Comparison of ENCODE assay signal across 13 cellular contexts in the genomic region with DNA sequence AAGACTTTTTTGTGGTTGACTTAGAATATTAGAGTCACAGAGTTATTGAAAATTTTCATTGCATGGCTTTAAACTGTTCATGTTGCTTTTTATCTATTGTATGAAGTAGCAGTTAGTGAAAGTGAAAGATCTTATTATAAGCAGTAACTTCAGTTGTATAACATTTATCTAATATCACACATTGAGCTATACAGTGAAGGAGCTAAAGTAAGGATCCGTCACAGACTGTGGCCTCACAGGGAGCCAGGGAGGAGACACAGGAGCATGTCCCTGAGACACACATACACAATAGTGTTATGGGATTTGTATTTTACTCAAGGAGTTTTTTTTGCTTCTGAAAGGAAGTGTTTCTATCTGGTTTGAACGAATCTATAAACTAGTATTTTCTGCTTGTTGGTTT. TPM values are rescaled to one million over a fixed set of nuclear protein-coding genes. Genes with fewer than 3 reads are reported as not detected.
DNase-seq lines count a peak whose midpoint lies in the region; TF ChIP-seq lines count a peak whose summit lies in the region.
"Had no signal": no experiment of that assay in that cellular context is flagged by ENCODE, and none has a peak within 500 bp of the region (broad histone marks: within the 10 kb centered on the region; RNA-seq: fewer than 3 reads in every experiment).

No MANE protein-coding gene starts in this region.

- H3K27ac ChIP-seq in esophagus squamous epithelium (peak overlapping the region in 3 of 4 donors; percentile 5 to 73 (median 60)), spleen (peak overlapping the region; percentile 14 to 92 (median 84))

- 76 to 77% methylated on average over 2 of the region's 2 CpGs for WGBS in esophagus squamous epithelium, 2 donors
- WGBS in spleen, 5 donors: 48 to 71% (median 52%) methylated on average over 2 of the region's 2 CpGs

- POLR2A ChIA-PET in activated CD4-positive, alpha-beta memory T cell treated with anti-CD3 and anti-CD28 coated beads for 36 hours (lab: Charles Lee): interaction anchor here (0.5 to 4.2 kb wide), 7 partner anchors 8 to 262 kb away, joined by 3 to 70 read pairs (median 3); partner anchors contain the start of gene LMNB1

- TF ChIP-seq CTCF in esophagus squamous epithelium (IDR thresholded peaks at IDR 0.05) (no peak), spleen (IDR thresholded peaks at IDR 0.05 in 8 of 11, conservative IDR thresholded peaks at IDR 0.05 in 3 of 11) (no peak), progenitor cell of endocrine pancreas (IDR thresholded peaks at IDR 0.05; ENCODE audit: unreplicated experiment) (no peak)

- intact Hi-C loops in activated CD4-positive, alpha-beta memory T cell treated with anti-CD3 and anti-CD28 coated beads for 36 hours (cut with micrococcal nuclease): loop anchor here (1.0 to 10.0 kb wide), 8 partner anchors 33 to 364 kb away; partner anchors contain the start of gene MARCHF3
- intact Hi-C loops in esophagus squamous epithelium (cut with DNase I) (no loop called here), spleen (cut with DNase I; ENCODE audit: low total_unique reads) (no loop called here)

- TF ChIP-seq POLR2A in esophagus squamous epithelium (IDR thresholded peaks at IDR 0.05) (no peak), spleen (IDR thresholded peaks at IDR 0.05) (no peak)

- H3K9me3 ChIP-seq in esophagus squamous epithelium (no peaks in the 10 kb centered on the region), spleen (no peaks in the 10 kb centered on the region)

- peak overlapping the region; percentile 93 for H3K27ac Mint-ChIP-seq in activated T-cell treated with anti-CD3 and anti-CD28 coated beads, Interleukin-2, amount 50 U/mL, for 24 hours
- peak overlapping the region; percentile 98 for H3K27ac Mint-ChIP-seq in activated CD4-positive, alpha-beta memory T cell treated with anti-CD3 and anti-CD28 coated beads for 36 hours
- no peak overlapping the region for H3K27ac Mint-ChIP-seq in progenitor cell of endocrine pancreas

- H3K36me3 ChIP-seq in esophagus squamous epithelium: peaks cover 0 to 25% (median 0%) of the 10 kb centered on the region in 3 donors
- H3K36me3 ChIP-seq in spleen: peaks cover 0 to 57% (median 6%) of the 10 kb centered on the region in 6 donors

- H3K4me1 Mint-ChIP-seq in activated T-cell treated with anti-CD3 and anti-CD28 coated beads, Interleukin-2, amount 50 U/mL, for 24 hours (ENCODE audit: low read depth): peaks cover 52% of the 10 kb centered on the region
- peaks cover 46% of the 10 kb centered on the region for H3K4me1 Mint-ChIP-seq in activated CD4-positive, alpha-beta memory T cell treated with anti-CD3 and anti-CD28 coated beads for 36 hours (ENCODE audit: low read depth)
- no peaks in the 10 kb centered on the region for H3K4me1 Mint-ChIP-seq in progenitor cell of endocrine pancreas (ENCODE audit: low read depth)

- H3K27me3 ChIP-seq in esophagus squamous epithelium: no peaks in the 10 kb centered on the region
- no peaks in the 10 kb centered on the region for H3K27me3 ChIP-seq in spleen (replicated peaks in 1 of 7)

- no peak overlapping the region for H3K4me3 ChIP-seq in esophagus squamous epithelium
- H3K4me3 ChIP-seq in spleen: peak overlapping the region in 1 of 8 donors; percentile 55

- no peaks in the 10 kb centered on the region for H3K27me3 Mint-ChIP-seq in activated T-cell treated with anti-CD3 and anti-CD28 coated beads, Interleukin-2, amount 50 U/mL, for 24 hours
- no peaks in the 10 kb centered on the region for H3K27me3 Mint-ChIP-seq in activated CD4-positive, alpha-beta memory T cell treated with anti-CD3 and anti-CD28 coated beads for 36 hours
- no peaks in the 10 kb centered on the region for H3K27me3 Mint-ChIP-seq in progenitor cell of endocrine pancreas

- peaks cover 0 to 6% (median 0%) of the 10 kb centered on the region in 3 donors for H3K4me1 ChIP-seq in esophagus squamous epithelium
- peaks cover 5 to 77% (median 29%) of the 10 kb centered on the region in 6 donors for H3K4me1 ChIP-seq in spleen

- DNase-seq in activated T-cell treated with anti-CD3 and anti-CD28 coated beads, Interleukin-2, amount 50 U/mL, for 24 hours: no peak
- no peak for DNase-seq in activated T-cell treated with anti-CD3 and anti-CD28 coated beads for 4 hours
- no peak for DNase-seq in activated CD4-positive, alpha-beta memory T cell treated with anti-CD3 and anti-CD28 coated beads for 36 hours
- DNase-seq in esophagus squamous epithelium (lab: John Stamatoyannopoulos, UW): no peak
- no peak for DNase-seq in spleen
- DNase-seq in NCI-H2029 treated with DMSO at 0.1 percent for 48 hours (lab: John Stamatoyannopoulos, UW): no peak
- no peak for DNase-seq in stimulated activated CD8-positive, alpha-beta memory T cell treated with anti-CD3 and anti-CD28 coated beads, Interleukin-4, amount 100 ng/mL, for 48 hours
- DNase-seq in progenitor cell of endocrine pancreas (ENCODE audit: low spot score, unreplicated experiment): no peak
- DNase-seq: aorta, DMS79 treated with DMSO at 0.1 percent for 48 hours, glutamatergic neuron, NCI-H2081 treated with DMSO at 0.1 percent for 48 hours, nucleus accumbens had no signal

- H3K9me3 Mint-ChIP-seq in activated T-cell treated with anti-CD3 and anti-CD28 coated beads, Interleukin-2, amount 50 U/mL, for 24 hours: no peaks in the 10 kb centered on the region
- no peaks in the 10 kb centered on the region for H3K9me3 Mint-ChIP-seq in activated CD4-positive, alpha-beta memory T cell treated with anti-CD3 and anti-CD28 coated beads for 36 hours
- H3K9me3 Mint-ChIP-seq in progenitor cell of endocrine pancreas (ENCODE audit: low read depth): no peaks in the 10 kb centered on the region

- CTCF ChIA-PET in activated CD4-positive, alpha-beta memory T cell treated with anti-CD3 and anti-CD28 coated beads for 36 hours (lab: Charles Lee): interaction anchor here (0.6 to 4.6 kb wide), 6 partner anchors 32 to 210 kb away, joined by 3 to 58 read pairs (median 4); partner anchors contain the start of genes LMNB1 and PHAX

- H3K36me3 Mint-ChIP-seq in activated T-cell treated with anti-CD3 and anti-CD28 coated beads, Interleukin-2, amount 50 U/mL, for 24 hours (ENCODE audit: low read depth): peaks cover 93% of the 10 kb centered on the region
- H3K36me3 Mint-ChIP-seq in activated CD4-positive, alpha-beta memory T cell treated with anti-CD3 and anti-CD28 coated beads for 36 hours: peaks cover 62% of the 10 kb centered on the region
- peaks cover 26% of the 10 kb centered on the region for H3K36me3 Mint-ChIP-seq in progenitor cell of endocrine pancreas (ENCODE audit: insufficient read depth)

- peak overlapping the region; percentile 54 for H3K4me3 Mint-ChIP-seq in activated T-cell treated with anti-CD3 and anti-CD28 coated beads, Interleukin-2, amount 50 U/mL, for 24 hours
- H3K4me3 Mint-ChIP-seq in activated CD4-positive, alpha-beta memory T cell treated with anti-CD3 and anti-CD28 coated beads for 36 hours: peak overlapping the region; percentile 16
- no peak overlapping the region for H3K4me3 Mint-ChIP-seq in progenitor cell of endocrine pancreas (ENCODE audit: low read depth)

RNA-seq across cellular contexts. Expression of gene LMNB1, which starts 34.0 kb away (rescaled TPM):
- total RNA-seq in activated CD4-positive, alpha-beta memory T cell treated with anti-CD3 and anti-CD28 coated beads for 36 hours: 100 to 1,000 TPM; 212 to 215 TPM
- total RNA-seq in esophagus squamous epithelium (10 to 100 TPM; 13.7 to 61.5 (median 39.2) TPM), spleen (10 to 100 TPM; 24.0 to 68.8 (median 38.5) TPM), progenitor cell of endocrine pancreas (149 and 152 TPM in 2 replicates)
- 10 to 100 TPM in 2 of 3 donors, 1 to 10 TPM in 1; 7.5 to 19.7 (median 15.8) TPM for polyA plus RNA-seq in spleen
